9 cellular contexts compared by ENCODE assay signal in the genomic region with DNA sequence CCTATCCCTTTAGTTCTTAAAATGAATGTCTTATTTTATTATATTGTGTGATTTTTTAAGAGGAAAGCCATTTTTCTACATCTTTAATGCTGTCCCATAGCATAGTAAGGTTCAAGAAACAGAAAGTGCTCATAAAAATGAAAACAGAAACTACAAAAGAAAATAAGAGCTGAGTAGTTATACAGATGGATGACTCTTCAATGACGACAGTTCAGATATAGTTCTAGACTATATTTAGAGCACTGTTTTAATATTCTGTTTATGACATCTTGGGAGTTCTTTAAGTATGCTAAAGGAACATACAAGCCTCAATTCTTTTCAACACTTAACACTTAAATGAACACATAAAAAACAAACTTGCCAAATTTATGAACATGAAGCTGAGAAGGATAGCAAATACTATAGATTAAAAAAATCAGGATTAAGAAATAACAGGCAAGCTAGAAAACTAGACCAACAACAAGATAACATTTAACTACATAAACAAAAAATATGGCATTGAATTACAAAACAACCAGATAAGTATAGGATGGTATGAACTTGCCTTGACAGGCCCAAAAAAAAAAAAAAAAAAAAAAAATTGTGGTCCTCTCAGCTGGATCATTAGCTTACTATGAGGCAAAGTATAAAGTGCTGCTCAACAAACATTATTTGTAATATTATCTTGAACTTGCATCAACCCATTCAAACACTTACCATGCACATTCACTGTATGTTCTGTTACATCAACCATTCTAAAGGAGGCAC.
DNase-seq lines count a peak whose midpoint lies in the region; ATAC-seq, FAIRE-seq and TF ChIP-seq lines count a peak whose summit lies in the region.
"Had no signal": no experiment of that assay in that cellular context is flagged by ENCODE, and none has a peak within 500 bp of the region (broad histone marks: within the 10 kb centered on the region; RNA-seq: fewer than 3 reads in every experiment).

No MANE protein-coding gene starts in this region.

- no peak overlapping the region for H2AFZ ChIP-seq in GM12878 (ENCODE audit: control insufficient read depth, low read depth, low read length)

- ATAC-seq in GM18520 (IDR thresholded peaks at IDR 0.05; ENCODE audit: unreplicated experiment): peak; percentile 92
- ATAC-seq in GM21390 (IDR thresholded peaks at IDR 0.05; ENCODE audit: unreplicated experiment): peak; percentile 96
- ATAC-seq in HG03060 (IDR thresholded peaks at IDR 0.05; ENCODE audit: low read depth, unreplicated experiment): peak; percentile 82
- peak; percentile 95 for ATAC-seq in GM12878

- POLR2A ChIA-PET in GM12878 (lab: Charles Lee): interaction anchor here (0.6 to 1.0 kb wide), 3 partner anchors 13 to 383 kb away, joined by 3 to 4 read pairs (median 3); no protein-coding TSS in a partner anchor

- no peaks in the 10 kb centered on the region for H3K4me1 ChIP-seq in GM12878 (ENCODE audit: control insufficient read depth, insufficient read depth, low read length)
- H3K4me1 ChIP-seq in vagina: no peaks in the 10 kb centered on the region

- H3K27ac Mint-ChIP-seq in endothelial cell (ENCODE audit: unreplicated experiment): no peak overlapping the region

- WGBS in GM12878 (ENCODE audit: insufficient coverage, insufficient replicate concordance, low lambda C conversion rate, missing lambda C conversion rate): 0% methylated on average over 1 of the region's 1 CpG

- no peak for TF ChIP-seq RAD21 in GM12878 (IDR thresholded peaks at IDR 0.05; ENCODE audit: insufficient read depth, low read depth, low read length)

- RAD21 ChIA-PET in GM12878 (lab: Charles Lee; ENCODE audit: unreplicated experiment): interaction anchor here (1.2 kb wide), 1 partner anchor 8 kb away, joined by 3 read pairs; no protein-coding TSS in a partner anchor

- SMC1A ChIA-PET in GM12878 (lab: Charles Lee; ENCODE audit: uncharacterized antibody, unreplicated experiment): interaction anchor here (0.6 to 2.3 kb wide), 4 partner anchors 15 to 91 kb away, joined by 3 to 7 read pairs (median 3); no protein-coding TSS in a partner anchor

- no peaks in the 10 kb centered on the region for H4K20me1 ChIP-seq in GM12878 (ENCODE audit: control insufficient read depth, insufficient read depth)

- FAIRE-seq in GM12878 (lab: Jason Lieb, UNC): no peak

- H3K36me3 ChIP-seq in GM12878 (ENCODE audit: control insufficient read depth in 2 of 2, insufficient read depth in 2 of 2, low read length in 1 of 2) (peaks cover 0 to 3% of the 10 kb centered on the region in 2 experiments; a peak in 1 of 4 replicates), H7 (replicated peaks; ENCODE audit: control insufficient read depth, insufficient read depth, low read length) (no peaks in the 10 kb centered on the region), vagina (peaks cover 0 to 12% of the 10 kb centered on the region in 2 donors)

- H3K4me1 Mint-ChIP-seq in endothelial cell (ENCODE audit: unreplicated experiment): no peaks in the 10 kb centered on the region

- H3K4me3 ChIP-seq in GM12878: no peak overlapping the region
- no peak overlapping the region for H3K4me3 ChIP-seq in H7 (ENCODE audit: insufficient read depth, low read depth, low read length)
- no peak overlapping the region for H3K4me3 ChIP-seq in vagina

- no peak overlapping the region for H3K4me2 ChIP-seq in GM12878 (ENCODE audit: control insufficient read depth, insufficient read depth)

- intact Hi-C loops in GM12878 (cut with micrococcal nuclease; ENCODE audit: unreplicated experiment): no loop called here
- intact Hi-C loops in vagina (cut with DNase I): no loop called here

- H3K36me3 Mint-ChIP-seq in endothelial cell (ENCODE audit: low read depth, unreplicated experiment): no peaks in the 10 kb centered on the region

- DNase-seq in GM12878 (ENCODE audit: low read depth, low spot score) (no peak), H7 (no peak), vagina (ENCODE audit: extremely low spot score in 2 of 2) (no peak), DMS 273 (lab: John Stamatoyannopoulos, UW; ENCODE audit: unreplicated experiment) (no peak), endothelial cell (ENCODE audit: low spot score) (no peak)
- DNase-seq: NCI-H2081 treated with DMSO at 0.1 percent for 48 hours had no signal

- in situ Hi-C loops in GM12878 (cut with MboI): no loop called here

- no peak overlapping the region for H3K4me3 Mint-ChIP-seq in endothelial cell (ENCODE audit: unreplicated experiment)

- no peaks in the 10 kb centered on the region; the same call in 1 of the 2 replicates for H3K79me2 ChIP-seq in GM12878 (ENCODE audit: control insufficient read depth, insufficient read depth, low read length)

- TF ChIP-seq EP300 in GM12878 (IDR thresholded peaks at IDR 0.05; ENCODE audit: borderline replicate concordance in 1 of 2, control insufficient read depth in 1 of 2, low read depth in 2 of 2, low read length in 2 of 2): no peak

- H3K9ac ChIP-seq in GM12878 (ENCODE audit: control insufficient read depth, insufficient read depth, low read length): no peak overlapping the region

- no peaks in the 10 kb centered on the region for H3K9me3 Mint-ChIP-seq in endothelial cell (ENCODE audit: unreplicated experiment)

- TF ChIP-seq CTCF in GM12878 (IDR thresholded peaks at IDR 0.05 in 2 of 3, conservative IDR thresholded peaks at IDR 0.05 in 1 of 3; ENCODE audit: control insufficient read depth in 2 of 3, extremely low read depth in 1 of 3, insufficient read depth in 1 of 3, low read depth in 3 of 3, low read length in 3 of 3): no peak
- TF ChIP-seq CTCF in vagina (IDR thresholded peaks at IDR 0.05): no peak
- no peak for TF ChIP-seq CTCF in endothelial cell (IDR thresholded peaks at IDR 0.05; ENCODE audit: unreplicated experiment)

- no peak overlapping the region for H3K27ac ChIP-seq in GM12878 (ENCODE audit: control insufficient read depth, insufficient read depth)
- no peak overlapping the region for H3K27ac ChIP-seq in vagina

- no peaks in the 10 kb centered on the region for H3K9me3 ChIP-seq in GM12878 (replicated peaks; ENCODE audit: control insufficient read depth, insufficient read depth, low read length)
- H3K9me3 ChIP-seq in vagina: no peaks in the 10 kb centered on the region

- CTCF ChIA-PET in GM12878 (lab: Yijun Ruan, JAX): interaction anchor here (0.6 to 1.8 kb wide), 7 partner anchors 9 to 262 kb away, joined by 3 to 5 read pairs (median 3); no protein-coding TSS in a partner anchor

- no peak for TF ChIP-seq POLR2A in GM12878 (IDR thresholded peaks at IDR 0.05; ENCODE audit: low read depth, low read length)
- no peak for TF ChIP-seq POLR2A in vagina (IDR thresholded peaks at IDR 0.05)

- no peaks in the 10 kb centered on the region for H3K27me3 Mint-ChIP-seq in endothelial cell (ENCODE audit: unreplicated experiment)

- no TSS peak for BruUV-seq in GM12878 (replicated peaks; lab: Mats Ljungman, UMichigan)

- no peaks in the 10 kb centered on the region for H3K27me3 ChIP-seq in GM12878 (replicated peaks in 1 of 2; ENCODE audit: control insufficient read depth in 2 of 2, insufficient read depth in 2 of 2, low read length in 1 of 2)
- H3K27me3 ChIP-seq in H7 (ENCODE audit: control insufficient read depth, insufficient read depth, low read length): no peaks in the 10 kb centered on the region
- H3K27me3 ChIP-seq in vagina: no peaks in the 10 kb centered on the region

TF ChIP-seq in GM12878, 131 proteins besides CTCF, POLR2A, EP300 and RAD21 (continues in another document):
- TF ChIP-seq CBX3 (IDR thresholded peaks at IDR 0.05; ENCODE audit: borderline replicate concordance, low read depth) (no peak), HSF1 (IDR thresholded peaks at IDR 0.05; ENCODE audit: low read depth, low read length) (no peak), SRF (IDR thresholded peaks at IDR 0.05; ENCODE audit: low read depth in 2 of 2, low read length in 2 of 2) (no peak), ZBTB4 (CRISPR knock-in tag; IDR thresholded peaks at IDR 0.05) (no peak), STAT1 (conservative IDR thresholded peaks at IDR 0.05) (no peak), CBX5 (IDR thresholded peaks at IDR 0.05; ENCODE audit: low read depth) (no peak)
